ENCODE assay signal across 13 cellular contexts in the genomic region with DNA sequence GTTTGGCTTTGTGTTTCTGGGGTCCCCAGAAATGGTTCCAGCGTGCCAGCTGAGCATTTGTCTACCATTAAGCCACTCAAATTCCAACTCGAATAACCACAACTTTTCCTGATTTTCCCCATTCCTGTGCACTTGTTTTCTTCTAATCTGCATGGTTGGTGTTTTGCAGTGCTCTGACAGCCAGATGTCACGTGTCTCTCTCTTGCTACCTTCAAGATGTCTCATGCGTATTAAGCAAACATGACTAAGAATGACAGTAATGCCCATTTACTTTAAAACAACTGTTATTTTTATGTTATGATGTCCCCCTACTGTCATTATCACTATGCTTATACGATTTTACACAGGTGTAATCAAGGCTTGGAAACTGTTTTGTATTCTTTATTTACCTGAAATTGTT.
"Had no signal": no experiment of that assay in that cellular context is flagged by ENCODE, and none has a peak within 500 bp of the region (broad histone marks: within the 10 kb centered on the region; RNA-seq: fewer than 3 reads in every experiment).

No MANE protein-coding gene starts in this region.

- H3K9me3 ChIP-seq: lower lobe of right lung, sigmoid colon, thyroid gland had no signal

- FAIRE-seq: endothelial cell of umbilical vein had no signal

- ATAC-seq: foreskin keratinocyte, left colon, lower lobe of right lung had no signal

- H3K4me2 ChIP-seq: hepatocyte had no signal

- DNase-seq: activated CD4-positive, alpha-beta T cell treated with anti-CD3 and anti-CD28 coated beads, Interleukin-2, amount 50 U/mL, for 4 hours; amniotic stem cell; effector memory CD4-positive, alpha-beta T cell; foreskin keratinocyte; left colon; lower lobe of right lung; sigmoid colon; stimulated activated naive CD4-positive, alpha-beta T cell treated with Interleukin-2 at 50 U/mL for 16 hours; T-helper 2 cell; thyroid gland had no signal

- H3K27ac ChIP-seq: cardiac muscle cell, foreskin keratinocyte, hepatocyte, lower lobe of right lung, sigmoid colon, thyroid gland had no signal

- H3K36me3 ChIP-seq: cardiac muscle cell, lower lobe of right lung, sigmoid colon, thyroid gland had no signal

- H3K4me3 ChIP-seq: cardiac muscle cell, hepatocyte, lower lobe of right lung, sigmoid colon, thyroid gland had no signal

- H3K27me3 ChIP-seq: cardiac muscle cell had no signal
